ENCODE assay signal across 27 cellular contexts in the genomic region with DNA sequence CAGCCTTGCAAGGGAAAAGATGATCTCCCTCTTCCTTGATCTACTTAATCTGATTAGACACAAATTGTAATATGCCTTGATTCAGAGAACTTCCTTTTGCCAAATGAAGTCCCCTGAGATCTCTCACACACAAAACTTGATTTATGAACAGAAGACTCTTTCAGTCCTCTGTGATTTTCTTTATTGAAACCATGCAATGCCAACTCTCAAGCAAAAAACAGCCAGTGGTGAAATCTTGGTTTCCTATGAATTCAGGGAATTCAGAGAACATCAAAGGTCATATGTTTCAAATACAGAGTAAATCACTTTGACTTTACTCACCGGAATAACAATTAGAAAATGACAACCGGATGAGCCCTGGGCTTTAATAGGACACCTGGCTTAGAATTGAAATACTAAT.
"Had no signal": no experiment of that assay in that cellular context is flagged by ENCODE, and none has a peak within 500 bp of the region (broad histone marks: within the 10 kb centered on the region; RNA-seq: fewer than 3 reads in every experiment).

No MANE protein-coding gene starts in this region.

- DNase-seq: colonic mucosa; dermis blood vessel endothelial cell; effector memory CD4-positive, alpha-beta T cell; foreskin keratinocyte; hypothalamus; immature natural killer cell; islet precursor cell; left ventricle myocardium superior; lower lobe of right lung; naive thymus-derived CD8-positive, alpha-beta T cell; nephron progenitor cell; nucleus accumbens; stimulated activated CD4-positive, alpha-beta T cell treated with anti-CD3 and anti-CD28 coated beads, Interleukin-12 subunit alpha, Interleukin-12 subunit beta, amount 100 ng/mL, for 4 hours; stimulated activated CD4-positive, alpha-beta T cell treated with anti-CD3 and anti-CD28 coated beads, Interleukin-1b, Interleukin-23, amount 100 ng/mL, for 48 hours; stimulated activated CD4-positive, alpha-beta T cell treated with anti-CD3 and anti-CD28 coated beads, Interleukin-4, amount 100 ng/mL, for 1 hour; stimulated activated CD8-positive, alpha-beta memory T cell treated with anti-CD3 and anti-CD28 coated beads, Interleukin-4, amount 100 ng/mL, for 48 hours; stimulated activated naive CD4-positive, alpha-beta T cell; stimulated activated naive CD8-positive, alpha-beta T cell treated with anti-CD3 and anti-CD28 coated beads, Interleukin-15, amount 100 ng/mL, for 72 hours; transverse colon; upper lobe of right lung had no signal

- H3K9me3 ChIP-seq: colonic mucosa, esophagus muscularis mucosa, lower lobe of right lung, prostate gland, right atrium auricular region, suprapubic skin, transverse colon, upper lobe of right lung, vagina had no signal

- H3K27me3 ChIP-seq: colonic mucosa, right atrium auricular region, suprapubic skin, vagina had no signal

- H3K4me1 ChIP-seq: colonic mucosa, esophagus muscularis mucosa, foreskin keratinocyte, lower lobe of right lung, prostate gland, right atrium auricular region, suprapubic skin, transverse colon, upper lobe of right lung, vagina had no signal

- H3K36me3 ChIP-seq: colonic mucosa, esophagus muscularis mucosa, lower lobe of right lung, prostate gland, right atrium auricular region, suprapubic skin, transverse colon, upper lobe of right lung, vagina had no signal

- H3K4me3 ChIP-seq: colonic mucosa, esophagus muscularis mucosa, lower lobe of right lung, prostate gland, right atrium auricular region, smooth muscle cell, suprapubic skin, transverse colon, upper lobe of right lung, vagina had no signal

- ATAC-seq: foreskin keratinocyte; left ventricle myocardium superior; lower lobe of right lung; naive thymus-derived CD8-positive, alpha-beta T cell; sciatic nerve; stimulated activated naive CD8-positive, alpha-beta T cell treated with anti-CD3 and anti-CD28 coated beads, Interleukin-15, amount 100 ng/mL, for 72 hours; upper lobe of right lung had no signal

- H3K27ac ChIP-seq: colonic mucosa, esophagus muscularis mucosa, foreskin keratinocyte, lower lobe of right lung, prostate gland, right atrium auricular region, suprapubic skin, transverse colon, upper lobe of right lung, vagina had no signal
